ENCODE assay signal across 3 cellular contexts in the genomic region with DNA sequence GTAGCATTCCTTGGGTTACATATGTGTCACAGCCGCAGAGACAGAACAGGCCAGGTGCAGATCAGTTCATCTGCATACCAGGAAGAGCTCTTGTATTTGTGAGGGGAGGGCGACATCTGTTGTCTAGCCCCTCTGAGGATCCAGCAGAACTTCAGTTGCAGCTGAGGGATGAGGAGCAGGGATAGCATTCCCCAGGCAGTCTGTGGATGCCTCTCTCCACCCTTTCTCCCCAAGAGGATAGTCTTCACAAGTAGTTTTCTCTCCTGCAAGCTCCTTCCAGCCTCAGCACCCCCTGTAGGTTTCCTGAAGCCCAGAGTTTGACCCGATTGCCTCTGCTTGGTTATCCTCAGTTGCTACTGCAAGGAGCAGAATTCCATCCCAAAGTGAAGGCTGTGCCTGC.
TF ChIP-seq lines count a peak whose summit lies in the region.

No MANE protein-coding gene starts in this region.

TF ChIP-seq in A549, 52 proteins besides CTCF, POLR2A, EP300 and RAD21:
- no peak for TF ChIP-seq TFCP2L1 (CRISPR knock-in tag; IDR thresholded peaks at IDR 0.05)
- TF ChIP-seq FOSL2 (IDR thresholded peaks at IDR 0.05) = no peak
- TF ChIP-seq FOSL2 (CRISPR knock-in tag; IDR thresholded peaks at IDR 0.05) = no peak
- TF ChIP-seq RCOR1 (IDR thresholded peaks at IDR 0.05; ENCODE audit: low read depth, low read length) = no peak
- TF ChIP-seq, protein P1, sequence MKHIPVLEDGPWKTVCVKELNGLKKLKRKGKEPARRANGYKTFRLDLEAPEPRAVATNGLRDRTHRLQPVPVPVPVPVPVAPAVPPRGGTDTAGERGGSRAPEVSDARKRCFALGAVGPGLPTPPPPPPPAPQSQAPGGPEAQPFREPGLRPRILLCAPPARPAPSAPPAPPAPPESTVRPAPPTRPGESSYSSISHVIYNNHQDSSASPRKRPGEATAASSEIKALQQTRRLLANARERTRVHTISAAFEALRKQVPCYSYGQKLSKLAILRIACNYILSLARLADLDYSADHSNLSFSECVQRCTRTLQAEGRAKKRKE (CRISPR knock-in tag; IDR thresholded peaks at IDR 0.05; ENCODE audit: low read depth) = no peak

TF ChIP-seq in GM23338, 12 proteins besides CTCF, POLR2A, EP300 and RAD21:
- TF ChIP-seq CREB1 (CRISPR knock-in tag; IDR thresholded peaks at IDR 0.05; ENCODE audit: low read depth) = no peak
- TF ChIP-seq EZH2 (IDR thresholded peaks at IDR 0.05; ENCODE audit: low read depth, unreplicated experiment) = no peak
TF ChIP-seq in GM23338: peak in this region for 0.

TF ChIP-seq in SK-N-SH, 30 proteins besides CTCF, POLR2A, EP300 and RAD21:
- no peak for TF ChIP-seq SMC3 (IDR thresholded peaks at IDR 0.05; ENCODE audit: low read depth, low read length)
- no peak for TF ChIP-seq RXRA (IDR thresholded peaks at IDR 0.05; ENCODE audit: borderline replicate concordance, low read depth)
- TF ChIP-seq, protein P2, sequence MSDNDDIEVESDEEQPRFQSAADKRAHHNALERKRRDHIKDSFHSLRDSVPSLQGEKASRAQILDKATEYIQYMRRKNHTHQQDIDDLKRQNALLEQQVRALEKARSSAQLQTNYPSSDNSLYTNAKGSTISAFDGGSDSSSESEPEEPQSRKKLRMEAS (IDR thresholded peaks at IDR 0.05; ENCODE audit: low read depth) = no peak
- TF ChIP-seq, protein P3, sequence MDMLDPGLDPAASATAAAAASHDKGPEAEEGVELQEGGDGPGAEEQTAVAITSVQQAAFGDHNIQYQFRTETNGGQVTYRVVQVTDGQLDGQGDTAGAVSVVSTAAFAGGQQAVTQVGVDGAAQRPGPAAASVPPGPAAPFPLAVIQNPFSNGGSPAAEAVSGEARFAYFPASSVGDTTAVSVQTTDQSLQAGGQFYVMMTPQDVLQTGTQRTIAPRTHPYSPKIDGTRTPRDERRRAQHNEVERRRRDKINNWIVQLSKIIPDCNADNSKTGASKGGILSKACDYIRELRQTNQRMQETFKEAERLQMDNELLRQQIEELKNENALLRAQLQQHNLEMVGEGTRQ (IDR thresholded peaks at IDR 0.05; ENCODE audit: borderline replicate concordance, low read depth, low read length) = no peak
- no peak for TF ChIP-seq GATA2 (CRISPR knock-in tag; IDR thresholded peaks at IDR 0.05)
- TF ChIP-seq, protein P4, sequence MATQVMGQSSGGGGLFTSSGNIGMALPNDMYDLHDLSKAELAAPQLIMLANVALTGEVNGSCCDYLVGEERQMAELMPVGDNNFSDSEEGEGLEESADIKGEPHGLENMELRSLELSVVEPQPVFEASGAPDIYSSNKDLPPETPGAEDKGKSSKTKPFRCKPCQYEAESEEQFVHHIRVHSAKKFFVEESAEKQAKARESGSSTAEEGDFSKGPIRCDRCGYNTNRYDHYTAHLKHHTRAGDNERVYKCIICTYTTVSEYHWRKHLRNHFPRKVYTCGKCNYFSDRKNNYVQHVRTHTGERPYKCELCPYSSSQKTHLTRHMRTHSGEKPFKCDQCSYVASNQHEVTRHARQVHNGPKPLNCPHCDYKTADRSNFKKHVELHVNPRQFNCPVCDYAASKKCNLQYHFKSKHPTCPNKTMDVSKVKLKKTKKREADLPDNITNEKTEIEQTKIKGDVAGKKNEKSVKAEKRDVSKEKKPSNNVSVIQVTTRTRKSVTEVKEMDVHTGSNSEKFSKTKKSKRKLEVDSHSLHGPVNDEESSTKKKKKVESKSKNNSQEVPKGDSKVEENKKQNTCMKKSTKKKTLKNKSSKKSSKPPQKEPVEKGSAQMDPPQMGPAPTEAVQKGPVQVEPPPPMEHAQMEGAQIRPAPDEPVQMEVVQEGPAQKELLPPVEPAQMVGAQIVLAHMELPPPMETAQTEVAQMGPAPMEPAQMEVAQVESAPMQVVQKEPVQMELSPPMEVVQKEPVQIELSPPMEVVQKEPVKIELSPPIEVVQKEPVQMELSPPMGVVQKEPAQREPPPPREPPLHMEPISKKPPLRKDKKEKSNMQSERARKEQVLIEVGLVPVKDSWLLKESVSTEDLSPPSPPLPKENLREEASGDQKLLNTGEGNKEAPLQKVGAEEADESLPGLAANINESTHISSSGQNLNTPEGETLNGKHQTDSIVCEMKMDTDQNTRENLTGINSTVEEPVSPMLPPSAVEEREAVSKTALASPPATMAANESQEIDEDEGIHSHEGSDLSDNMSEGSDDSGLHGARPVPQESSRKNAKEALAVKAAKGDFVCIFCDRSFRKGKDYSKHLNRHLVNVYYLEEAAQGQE (IDR thresholded peaks at IDR 0.05; ENCODE audit: low read depth, low read length) = no peak
- TF ChIP-seq TCF12 (IDR thresholded peaks at IDR 0.05) = no peak
- TF ChIP-seq, protein P5, sequence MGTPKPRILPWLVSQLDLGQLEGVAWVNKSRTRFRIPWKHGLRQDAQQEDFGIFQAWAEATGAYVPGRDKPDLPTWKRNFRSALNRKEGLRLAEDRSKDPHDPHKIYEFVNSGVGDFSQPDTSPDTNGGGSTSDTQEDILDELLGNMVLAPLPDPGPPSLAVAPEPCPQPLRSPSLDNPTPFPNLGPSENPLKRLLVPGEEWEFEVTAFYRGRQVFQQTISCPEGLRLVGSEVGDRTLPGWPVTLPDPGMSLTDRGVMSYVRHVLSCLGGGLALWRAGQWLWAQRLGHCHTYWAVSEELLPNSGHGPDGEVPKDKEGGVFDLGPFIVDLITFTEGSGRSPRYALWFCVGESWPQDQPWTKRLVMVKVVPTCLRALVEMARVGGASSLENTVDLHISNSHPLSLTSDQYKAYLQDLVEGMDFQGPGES (IDR thresholded peaks at IDR 0.05; ENCODE audit: low read depth, low read length) = no peak
- TF ChIP-seq, protein P6, sequence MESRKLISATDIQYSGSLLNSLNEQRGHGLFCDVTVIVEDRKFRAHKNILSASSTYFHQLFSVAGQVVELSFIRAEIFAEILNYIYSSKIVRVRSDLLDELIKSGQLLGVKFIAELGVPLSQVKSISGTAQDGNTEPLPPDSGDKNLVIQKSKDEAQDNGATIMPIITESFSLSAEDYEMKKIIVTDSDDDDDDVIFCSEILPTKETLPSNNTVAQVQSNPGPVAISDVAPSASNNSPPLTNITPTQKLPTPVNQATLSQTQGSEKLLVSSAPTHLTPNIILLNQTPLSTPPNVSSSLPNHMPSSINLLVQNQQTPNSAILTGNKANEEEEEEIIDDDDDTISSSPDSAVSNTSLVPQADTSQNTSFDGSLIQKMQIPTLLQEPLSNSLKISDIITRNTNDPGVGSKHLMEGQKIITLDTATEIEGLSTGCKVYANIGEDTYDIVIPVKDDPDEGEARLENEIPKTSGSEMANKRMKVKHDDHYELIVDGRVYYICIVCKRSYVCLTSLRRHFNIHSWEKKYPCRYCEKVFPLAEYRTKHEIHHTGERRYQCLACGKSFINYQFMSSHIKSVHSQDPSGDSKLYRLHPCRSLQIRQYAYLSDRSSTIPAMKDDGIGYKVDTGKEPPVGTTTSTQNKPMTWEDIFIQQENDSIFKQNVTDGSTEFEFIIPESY (IDR thresholded peaks at IDR 0.05; ENCODE audit: borderline replicate concordance, low read depth) = no peak
- TF ChIP-seq EZH2phosphoT487 (IDR thresholded peaks at IDR 0.05; ENCODE audit: borderline replicate concordance, low read depth) = no peak
- TF ChIP-seq JUND (IDR thresholded peaks at IDR 0.05) = no peak
- no peak for TF ChIP-seq MEF2A (IDR thresholded peaks at IDR 0.05; ENCODE audit: borderline replicate concordance, low read depth)
- TF ChIP-seq NRF1 (IDR thresholded peaks at IDR 0.05; ENCODE audit: low read depth, low read length) = no peak
- no peak for TF ChIP-seq FOSL2 (IDR thresholded peaks at IDR 0.05; ENCODE audit: borderline replicate concordance, low read depth)
- no peak for TF ChIP-seq NFIC (IDR thresholded peaks at IDR 0.05; ENCODE audit: borderline replicate concordance)
- TF ChIP-seq RCOR1 (IDR thresholded peaks at IDR 0.05; ENCODE audit: low read length) = no peak
- TF ChIP-seq, protein P7, sequence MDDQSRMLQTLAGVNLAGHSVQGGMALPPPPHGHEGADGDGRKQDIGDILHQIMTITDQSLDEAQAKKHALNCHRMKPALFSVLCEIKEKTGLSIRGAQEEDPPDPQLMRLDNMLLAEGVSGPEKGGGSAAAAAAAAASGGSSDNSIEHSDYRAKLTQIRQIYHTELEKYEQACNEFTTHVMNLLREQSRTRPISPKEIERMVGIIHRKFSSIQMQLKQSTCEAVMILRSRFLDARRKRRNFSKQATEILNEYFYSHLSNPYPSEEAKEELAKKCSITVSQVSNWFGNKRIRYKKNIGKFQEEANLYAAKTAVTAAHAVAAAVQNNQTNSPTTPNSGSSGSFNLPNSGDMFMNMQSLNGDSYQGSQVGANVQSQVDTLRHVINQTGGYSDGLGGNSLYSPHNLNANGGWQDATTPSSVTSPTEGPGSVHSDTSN (IDR thresholded peaks at IDR 0.05) = no peak
- TF ChIP-seq TEAD4 (IDR thresholded peaks at IDR 0.05; ENCODE audit: borderline replicate concordance, insufficient read depth) = no peak
- TF ChIP-seq RFX5 (IDR thresholded peaks at IDR 0.05; ENCODE audit: low read length) = no peak
- TF ChIP-seq SIN3A (IDR thresholded peaks at IDR 0.05; ENCODE audit: borderline replicate concordance, low read depth, low read length) = no peak
